Comparison of ENCODE assay signal across 8 cellular contexts in the genomic region with DNA sequence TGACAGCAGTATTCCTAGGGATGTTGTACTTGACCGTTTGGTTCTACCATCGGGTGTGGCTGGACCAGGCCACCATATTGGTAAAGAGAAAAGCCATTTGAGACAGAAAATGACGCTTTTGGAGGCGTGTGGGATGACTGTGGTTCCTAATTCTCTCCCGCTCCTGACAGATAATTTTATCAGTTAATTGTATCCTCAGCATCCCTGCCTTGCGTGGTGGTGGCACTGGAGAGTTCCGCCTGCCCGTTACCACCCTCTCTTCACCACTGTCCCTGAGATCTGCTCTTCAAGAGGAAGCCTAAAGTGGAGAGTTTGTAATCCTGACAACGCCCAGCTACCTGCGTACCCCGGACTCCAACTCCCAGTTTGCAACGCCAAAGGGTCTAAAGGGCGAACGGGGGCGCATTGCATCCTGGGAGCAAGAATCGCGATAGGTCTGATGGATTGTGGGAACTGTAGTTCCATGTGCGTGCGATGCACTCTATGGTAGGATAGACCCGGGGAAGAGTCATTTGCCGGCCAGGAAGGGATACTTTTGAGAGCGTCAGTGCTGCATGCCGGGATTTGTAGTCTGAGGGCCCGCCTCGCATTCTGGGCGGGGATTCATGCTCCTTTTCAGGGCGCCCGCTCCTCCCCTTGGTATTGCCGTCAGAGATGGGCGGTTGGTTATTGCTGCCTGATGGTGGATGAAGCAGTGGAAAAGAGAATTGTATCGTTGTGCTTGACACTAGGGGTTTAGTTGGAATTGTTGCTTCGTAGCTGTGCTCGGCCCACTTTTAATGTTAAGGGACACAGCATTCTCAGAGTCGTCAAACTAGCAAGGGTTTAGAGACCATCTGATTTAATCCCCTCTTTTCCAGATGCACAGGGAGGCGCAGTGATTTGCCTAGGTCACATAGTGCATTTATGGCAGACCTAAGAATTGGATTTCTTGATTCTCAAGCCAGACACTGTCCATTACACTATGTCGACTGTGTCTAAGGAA. TPM values are rescaled to one million over a fixed set of nuclear protein-coding genes. Genes with fewer than 3 reads are reported as not detected.
A peak's percentile ranks its signal among the peaks of the same experiment; 100 is the strongest.
DNase-seq lines count a peak whose midpoint lies in the region; ATAC-seq and TF ChIP-seq lines count a peak whose summit lies in the region.

No MANE protein-coding gene starts in this region.

- in situ Hi-C loops in GM13976 (cut with MboI; ENCODE audit: low sequenced_read_pairs, unreplicated experiment) (no loop called here), transverse colon (cut with MboI; ENCODE audit: low pct_ligation_motif_present in 1 of 4, low pct_unique_long_range_greater_than_20kb in 1 of 4, low sequenced_read_pairs in 3 of 4) (no loop called here)

- H2BK120ac ChIP-seq in trophoblast cell (ENCODE audit: insufficient read depth, low read length, poor library complexity) = peak overlapping the region; percentile 92

- no peaks in the 10 kb centered on the region for H3K36me3 ChIP-seq in adrenal gland (replicated peaks in 1 of 2)
- peaks cover 0 to 6% (median 0%) of the 10 kb centered on the region in 9 donors for H3K36me3 ChIP-seq in heart left ventricle
- H3K36me3 ChIP-seq in trophoblast cell (ENCODE audit: control insufficient read depth in 1 of 2, insufficient read depth in 2 of 2, low read length in 2 of 2) = no peaks in the 10 kb centered on the region
- H3K36me3 ChIP-seq in transverse colon = no peaks in the 10 kb centered on the region

- H3K4me2 ChIP-seq in trophoblast cell (ENCODE audit: low read length) = peak overlapping the region; percentile 71

- DNase-seq in GM13976 (ENCODE audit: low spot score) (peak; percentile 93), NCI-H1436 (lab: John Stamatoyannopoulos, UW) (peak; percentile 100), SW 1271 (lab: John Stamatoyannopoulos, UW) (peak; percentile 98 to 99), adrenal gland (peak; percentile 95 to 100 (median 99)), heart left ventricle (peak; percentile 94 to 98 (median 98)), trophoblast cell (peak; percentile 97 to 99), transverse colon (peak; percentile 98)

- H3K4me3 ChIP-seq in adrenal gland = peak overlapping the region; percentile 10 to 60 (median 38)
- peak overlapping the region; percentile 27 to 99 (median 74) for H3K4me3 ChIP-seq in heart left ventricle
- H3K4me3 ChIP-seq in trophoblast cell (ENCODE audit: low read depth, low read length) = peak overlapping the region; percentile 72
- peak overlapping the region; percentile 52 to 99 (median 70) for H3K4me3 ChIP-seq in transverse colon

- H2BK5ac ChIP-seq in trophoblast cell (ENCODE audit: low read depth, low read length, poor library complexity) = peak overlapping the region; percentile 87

- peaks cover 17% of the 10 kb centered on the region for H3K79me2 ChIP-seq in trophoblast cell (ENCODE audit: control insufficient read depth, insufficient read depth, low read length, poor library complexity)

- H4K8ac ChIP-seq in trophoblast cell (ENCODE audit: low read depth, low read length) = peak overlapping the region; percentile 93

- peak overlapping the region; percentile 76 for H4K12ac ChIP-seq in trophoblast cell (ENCODE audit: low read depth, low read length)

- H2AFZ ChIP-seq in trophoblast cell (ENCODE audit: insufficient read depth, low read length, poor library complexity) = peak overlapping the region; percentile 80

- H3K27ac ChIP-seq in adrenal gland (peak overlapping the region; percentile 88 to 98 (median 93)), heart left ventricle (peak overlapping the region; percentile 90 to 100 (median 99)), trophoblast cell (ENCODE audit: low read depth, low read length) (peak overlapping the region; percentile 94), transverse colon (peak overlapping the region; percentile 98 to 99 (median 98))

- H2AK5ac ChIP-seq in trophoblast cell (ENCODE audit: low read length) = peak overlapping the region; percentile 96

- H3K4me1 ChIP-seq in adrenal gland (replicated peaks in 1 of 2) (peaks cover 10 to 25% of the 10 kb centered on the region in 2 donors), heart left ventricle (peaks cover 0 to 40% (median 19%) of the 10 kb centered on the region in 12 donors), trophoblast cell (ENCODE audit: control insufficient read depth in 1 of 2, insufficient read depth in 2 of 2, low read length in 2 of 2) (peaks cover 3 to 6% of the 10 kb centered on the region in 2 experiments), transverse colon (peaks cover 11 to 25% (median 21%) of the 10 kb centered on the region in 4 donors)

- H3K27me3 ChIP-seq in adrenal gland (no peaks in the 10 kb centered on the region), heart left ventricle (no peaks in the 10 kb centered on the region), trophoblast cell (ENCODE audit: insufficient read depth, low read length) (no peaks in the 10 kb centered on the region), transverse colon (no peaks in the 10 kb centered on the region)

- H3K9me3 ChIP-seq in adrenal gland (replicated peaks in 1 of 3) (no peaks in the 10 kb centered on the region), heart left ventricle (no peaks in the 10 kb centered on the region), trophoblast cell (ENCODE audit: insufficient read depth, low read depth, low read length) (no peaks in the 10 kb centered on the region), transverse colon (no peaks in the 10 kb centered on the region)

- no peak overlapping the region for H3K23ac ChIP-seq in trophoblast cell (ENCODE audit: low read length)

- peak overlapping the region; percentile 67 for H3K4ac ChIP-seq in trophoblast cell (ENCODE audit: low read depth, low read length)

- 4 to 9% (median 5%) methylated on average over 21 to 36 of the region's 36 CpGs for WGBS in adrenal gland, 4 donors
- WGBS in heart left ventricle, 4 donors = 6 to 8% (median 6%) methylated on average over 27 to 36 of the region's 36 CpGs
- no CpG with 5 or more reads among the region's 36 CpGs for WGBS in trophoblast cell (ENCODE audit: extremely low coverage, insufficient coverage, insufficient read length)
- 4 to 7% methylated on average over 9 to 36 of the region's 36 CpGs for WGBS in transverse colon (ENCODE audit: low coverage in 1 of 2), 2 donors

- peak overlapping the region; percentile 98 for H4K91ac ChIP-seq in trophoblast cell (ENCODE audit: low read depth, low read length)

- peak overlapping the region; percentile 26 for H2BK12ac ChIP-seq in trophoblast cell (ENCODE audit: low read length)

- H3K9ac ChIP-seq in trophoblast cell (ENCODE audit: low read length) = peak overlapping the region; percentile 66

- intact Hi-C loops in adrenal gland (cut with DNase I) = no loop called here
- intact Hi-C loops in heart left ventricle (cut with DNase I) = loop anchor here in 8 of 10 donors (1.0 to 10.0 kb wide), 7 partner anchors 55 to 617 kb away; a partner anchor contains a TSS
- intact Hi-C loops in transverse colon (cut with DNase I; ENCODE audit: low total_unique reads) = loop anchor here (5.0 to 10.0 kb wide), 2 partner anchors 50 to 227 kb away; a partner anchor contains a TSS

- TF ChIP-seq CTCF in GM13976 (IDR thresholded peaks at IDR 0.05; ENCODE audit: borderline replicate concordance, control extremely low read depth, extremely low read depth, insufficient read depth, missing control alignments) = no peak
- TF ChIP-seq CTCF in adrenal gland (IDR thresholded peaks at IDR 0.05) = no peak
- TF ChIP-seq CTCF in heart left ventricle (IDR thresholded peaks at IDR 0.05) = peak in 1 of 12 donors; percentile 15
- peak in 1 of 5 experiments; percentile 17 for TF ChIP-seq CTCF in transverse colon (IDR thresholded peaks at IDR 0.05)

- no peak for TF ChIP-seq EP300 in transverse colon (IDR thresholded peaks at IDR 0.05; ENCODE audit: low read depth)

- peak overlapping the region; percentile 82 for H3K14ac ChIP-seq in trophoblast cell (ENCODE audit: low read length)

- peak; percentile 43 for ATAC-seq in HG02840 (IDR thresholded peaks at IDR 0.05; ENCODE audit: low FRiP score, unreplicated experiment)
- peak; percentile 82 to 91 (median 88) for ATAC-seq in heart left ventricle

- peak overlapping the region; percentile 55 for H3K18ac ChIP-seq in trophoblast cell (ENCODE audit: low read length)

- peaks cover 21% of the 10 kb centered on the region for H3K79me1 ChIP-seq in trophoblast cell (ENCODE audit: low read length)

- TF ChIP-seq POLR2A in adrenal gland (IDR thresholded peaks at IDR 0.05) (peak; percentile 70 to 87), heart left ventricle (IDR thresholded peaks at IDR 0.05) (peak in 1 of 2 donors; percentile 46), transverse colon (IDR thresholded peaks at IDR 0.05) (peak; percentile 80)

RNA-seq across cellular contexts. Expression of a gene that starts 1.0 kb away (rescaled TPM):
- 10 to 100 TPM; 19.6 to 47.9 (median 35.0) TPM for total RNA-seq in adrenal gland
- polyA plus RNA-seq in adrenal gland = 10 to 100 TPM; 16.2 to 22.7 (median 18.7) TPM
- 10 to 100 TPM; 13.3 to 31.2 (median 21.5) TPM for total RNA-seq in heart left ventricle
- polyA plus RNA-seq in heart left ventricle = 10 to 100 TPM in 1 of 2 donors, 1 to 10 TPM in 1; 8.2 to 10.4 TPM
- polyA plus RNA-seq in trophoblast cell (2013) = 18.5 and 19.8 TPM in 2 replicates
- 100 to 1,000 TPM in 1 of 4 donors, 10 to 100 TPM in 3; 43.5 to 134 (median 60.5) TPM for total RNA-seq in transverse colon

RNA-seq across cellular contexts. Expression of a gene that starts 49.4 kb away (rescaled TPM):
- total RNA-seq in adrenal gland = 10 to 100 TPM in 7 of 8 donors, 1 to 10 TPM in 1; 4.4 to 23.5 (median 14.7) TPM
- polyA plus RNA-seq in adrenal gland = 10 to 100 TPM in 2 of 3 donors, 1 to 10 TPM in 1; 8.9 to 15.4 (median 10.5) TPM
- total RNA-seq in heart left ventricle = 1 to 10 TPM; 2.2 to 4.8 (median 2.6) TPM
- polyA plus RNA-seq in heart left ventricle = 1 to 10 TPM; 3.6 to 6.3 TPM
- polyA plus RNA-seq in trophoblast cell (2013) = 11.2 and 11.4 TPM in 2 replicates
- total RNA-seq in transverse colon = 1 to 10 TPM; 2.2 to 6.5 (median 6.0) TPM

RNA-seq across cellular contexts. Expression of a gene that starts 53.5 kb away (rescaled TPM):
- 1 to 10 TPM in 1 of 8 donors, under 1 TPM in 1, not detected in 6; 0.14 to 1.0 TPM for total RNA-seq in adrenal gland
- under 1 TPM; 0.18 to 0.88 (median 0.47) TPM for polyA plus RNA-seq in adrenal gland
- total RNA-seq in heart left ventricle = under 1 TPM in 1 of 9 donors, not detected in 8; 0.25 TPM
- not detected for polyA plus RNA-seq in heart left ventricle
- 0.11 and 0.18 TPM in 2 replicates for polyA plus RNA-seq in trophoblast cell (2013)
- under 1 TPM in 1 of 4 donors, not detected in 3; 0.14 TPM for total RNA-seq in transverse colon

RNA-seq across cellular contexts. Expression of a gene that starts 54.8 kb away (rescaled TPM):
- total RNA-seq in adrenal gland (100 to 1,000 TPM in 2 of 8 donors, 10 to 100 TPM in 6; 48.4 to 193 (median 86.5) TPM), heart left ventricle (100 to 1,000 TPM in 3 of 9 donors, 10 to 100 TPM in 6; 81.1 to 139 (median 95.2) TPM), transverse colon (10 to 100 TPM; 35.8 to 95.8 (median 46.5) TPM)
- polyA plus RNA-seq in adrenal gland (10 to 100 TPM; 36.8 to 43.3 (median 43.1) TPM), heart left ventricle (10 to 100 TPM; 52.7 to 68.5 TPM)
- 54.6 and 58.2 TPM in 2 replicates for polyA plus RNA-seq in trophoblast cell (2013)

Comparison
In these comparisons a context has a peak if more than half of its experiments do, and no peak if none do; other contexts are left out.
1. Peak in every context shown above with its lines: DNase-seq, ATAC-seq, H3K4me3 ChIP-seq and H3K27ac ChIP-seq.
2. intact Hi-C loops: an anchor here in heart left ventricle (1.0 to 10.0 kb wide) and transverse colon (5.0 to 10.0 kb wide); none called in adrenal gland.